In the genomic region with DNA sequence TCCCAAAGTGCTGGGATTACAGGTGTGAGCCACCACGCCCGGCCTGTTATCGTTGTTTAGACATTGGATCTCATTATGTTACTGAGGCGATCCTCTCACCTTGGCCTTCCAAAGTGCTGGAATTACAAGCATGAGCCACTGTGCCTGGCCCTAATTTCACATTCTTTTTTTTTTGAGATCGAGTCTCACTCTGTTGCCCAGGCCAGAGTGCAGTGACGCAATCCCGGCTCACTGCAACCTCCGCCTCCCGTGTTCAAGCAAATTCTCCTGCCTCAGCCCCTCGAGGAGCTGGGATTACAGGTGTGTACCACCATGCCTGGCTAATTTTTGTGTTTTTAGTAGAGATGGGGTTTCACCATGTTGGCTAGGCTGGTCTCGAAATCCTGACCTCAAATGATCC, we compare ENCODE assay signal across 13 cellular contexts. TPM values are rescaled to one million over a fixed set of nuclear protein-coding genes. Genes with fewer than 3 reads are reported as not detected.
"Had no signal": no experiment of that assay in that cellular context is flagged by ENCODE, and none has a peak within 500 bp of the region (broad histone marks: within the 10 kb centered on the region; RNA-seq: fewer than 3 reads in every experiment).

No MANE protein-coding gene starts in this region.

RNA-seq across cellular contexts. Expression of gene HRC, which starts 31.9 kb away (rescaled TPM):
- total RNA-seq: activated B cell treated with CpG ODN at 0.5 μM for 24 hours; activated CD4-positive, alpha-beta memory T cell treated with anti-CD3 and anti-CD28 coated beads for 36 hours; activated CD4-positive, alpha-beta T cell treated with anti-CD3 and anti-CD28 coated beads, Interleukin-2, amount 10 ng/mL, durations not matched to agents 24 days and 14 days; activated CD8-positive, alpha-beta memory T cell treated with anti-CD3 and anti-CD28 coated beads for 36 hours; activated CD8-positive, alpha-beta T cell treated with anti-CD3 and anti-CD28 coated beads for 36 hours; activated naive CD4-positive, alpha-beta T cell treated with anti-CD3 and anti-CD28 coated beads for 36 hours; activated naive CD4-positive, alpha-beta T cell treated with anti-CD3 and anti-CD28 coated beads, Interleukin-2, amount 50 U/mL, for 72 hours; activated naive CD8-positive, alpha-beta T cell treated with anti-CD3 and anti-CD28 coated beads for 36 hours; activated T-cell treated with anti-CD3 and anti-CD28 coated beads, Interleukin-2, amount 50 U/mL, for 4 hours; activated T-cell treated with anti-CD3 and anti-CD28 coated beads, Interleukin-2, amount 50 U/mL, for 72 hours; activated T-helper 1 cell treated with anti-CD3 and anti-CD28 coated beads, Interleukin-12 subunit alpha, Interleukin-12 subunit beta, Interleukin-2, Interleukin-4 antibody, amounts not matched to agents 30 ng/mL and 10 ng/mL and 1 ng/mL, durations not matched to agents 14 hours and 24 hours and 36 hours; activated T-helper 17 cell treated with anti-CD3 and anti-CD28 coated beads, Interleukin-2, amount 50 U/mL, for 72 hours; astrocyte had no signal

RNA-seq across cellular contexts. Expression of gene TRPM4, which starts 34.3 kb away (rescaled TPM):
- total RNA-seq: activated B cell treated with CpG ODN at 0.5 μM for 24 hours; activated naive CD8-positive, alpha-beta T cell treated with anti-CD3 and anti-CD28 coated beads for 36 hours had no signal
